Comparison of ENCODE assay signal across 21 cellular contexts in genomic region chr6:56758553-56758952, GRCh38.
A peak's percentile ranks its signal among the peaks of the same experiment; 100 is the strongest.
DNase-seq lines count a peak whose midpoint lies in the region; ATAC-seq, FAIRE-seq and TF ChIP-seq lines count a peak whose summit lies in the region.
"Had no signal": no experiment of that assay in that cellular context is flagged by ENCODE, and none has a peak within 500 bp of the region (broad histone marks: within the 10 kb centered on the region; RNA-seq: fewer than 3 reads in every experiment).

No MANE protein-coding gene starts in this region.

- H3K36me3 ChIP-seq in neural progenitor cell = no peaks in the 10 kb centered on the region
- H3K36me3 ChIP-seq: ascending aorta, esophagus squamous epithelium had no signal

- H3K79me2 ChIP-seq in neural progenitor cell (ENCODE audit: low read depth) = peaks cover 98% of the 10 kb centered on the region

- DNase-seq in GM18507 (ENCODE audit: extremely low spot score, insufficient read length, low read depth) (no peak), RPMI8226 (peak; percentile 79), neural progenitor cell (ENCODE audit: low spot score) (no peak), kidney glomerular epithelial cell (lab: John Stamatoyannopoulos, UW) (no peak), KBM-7 (no peak), AG08395 (ENCODE audit: low spot score) (no peak)
- DNase-seq: activated CD8-positive, alpha-beta T cell treated with anti-CD3 and anti-CD28 coated beads, Interleukin-2, amount 10 ng/mL, durations not matched to agents 7 days and 5 days; activated naive CD4-positive, alpha-beta T cell treated with anti-CD3 and anti-CD28 coated beads, Interleukin-2, amount 10 ng/mL, durations not matched to agents 7 days and 5 days; activated T-cell treated with anti-CD3 and anti-CD28 coated beads, Interleukin-2, amount 50 U/mL, for 24 hours; CD8-positive, alpha-beta memory T cell; effector memory CD8-positive, alpha-beta T cell; esophagus squamous epithelium; NCI-H1436; NCI-H524 treated with DMSO at 0.1 percent for 48 hours; SHP77 treated with DMSO at 0.1 percent for 48 hours; stimulated activated CD4-positive, alpha-beta T cell treated with anti-CD3 and anti-CD28 coated beads, Interleukin-4, amount 100 ng/mL, for 4 hours had no signal

- peaks cover 61% of the 10 kb centered on the region for H3K4me1 Mint-ChIP-seq in neural progenitor cell
- no peaks in the 10 kb centered on the region for H3K4me1 Mint-ChIP-seq in stimulated activated memory B cell treated with anti-CD40 and anti-IgM and Interleukin-4, amounts not matched to agents 10 μg/mL and 1 μg/mL and 100 μg/mL, for 72 hours
- H3K4me1 Mint-ChIP-seq: activated naive CD4-positive, alpha-beta T cell treated with anti-CD3 and anti-CD28 coated beads, Interleukin-2, amount 10 ng/mL, durations not matched to agents 7 days and 5 days; CD8-positive, alpha-beta memory T cell had no signal

- H3K4me1 ChIP-seq in neural progenitor cell = peaks cover 60% of the 10 kb centered on the region

- H3K9ac ChIP-seq in neural progenitor cell = no peak overlapping the region

- H3K9me3 ChIP-seq in neural progenitor cell (ENCODE audit: low read depth) = no peaks in the 10 kb centered on the region
- H3K9me3 ChIP-seq: ascending aorta, esophagus squamous epithelium had no signal

- no peak overlapping the region for H2AFZ ChIP-seq in neural progenitor cell (replicated peaks)

- TF ChIP-seq CTCF in neural progenitor cell (IDR thresholded peaks at IDR 0.05) = no peak

- in situ Hi-C loops in KBM-7 (cut with MboI; ENCODE audit: low pct_unique_long_range_greater_than_20kb, low sequenced_read_pairs) = no loop called here

- peak; percentile 53 for ATAC-seq in HG02798 (IDR thresholded peaks at IDR 0.05; ENCODE audit: poor library complexity, unreplicated experiment)
- no peak for ATAC-seq in stimulated activated memory B cell treated with anti-CD40 and anti-IgM and Interleukin-4, amounts not matched to agents 10 μg/mL and 1 μg/mL and 100 μg/mL, for 72 hours
- ATAC-seq: activated CD8-positive, alpha-beta T cell treated with anti-CD3 and anti-CD28 coated beads, Interleukin-2, amount 10 ng/mL, durations not matched to agents 7 days and 5 days; effector memory CD8-positive, alpha-beta T cell had no signal

- FAIRE-seq in GM18507 (lab: Jason Lieb, UNC) = peak; percentile 44

- H3K36me3 Mint-ChIP-seq in neural progenitor cell = peaks cover 7% of the 10 kb centered on the region
- H3K36me3 Mint-ChIP-seq in stimulated activated memory B cell treated with anti-CD40 and anti-IgM and Interleukin-4, amounts not matched to agents 10 μg/mL and 1 μg/mL and 100 μg/mL, for 72 hours = no peaks in the 10 kb centered on the region
- H3K36me3 Mint-ChIP-seq: activated naive CD4-positive, alpha-beta T cell treated with anti-CD3 and anti-CD28 coated beads, Interleukin-2, amount 10 ng/mL, durations not matched to agents 7 days and 5 days; CD8-positive, alpha-beta memory T cell had no signal

- H3K27ac ChIP-seq in neural progenitor cell = peak overlapping the region; percentile 36
- H3K27ac ChIP-seq: esophagus squamous epithelium, VCaP had no signal

- H3K27ac Mint-ChIP-seq in neural progenitor cell = no peak overlapping the region
- no peak overlapping the region for H3K27ac Mint-ChIP-seq in stimulated activated memory B cell treated with anti-CD40 and anti-IgM and Interleukin-4, amounts not matched to agents 10 μg/mL and 1 μg/mL and 100 μg/mL, for 72 hours
- H3K27ac Mint-ChIP-seq: activated CD8-positive, alpha-beta T cell treated with anti-CD3 and anti-CD28 coated beads, Interleukin-2, amount 10 ng/mL, durations not matched to agents 7 days and 5 days; activated naive CD4-positive, alpha-beta T cell treated with anti-CD3 and anti-CD28 coated beads, Interleukin-2, amount 10 ng/mL, durations not matched to agents 7 days and 5 days; activated T-cell treated with anti-CD3 and anti-CD28 coated beads, Interleukin-2, amount 50 U/mL, for 24 hours; CD8-positive, alpha-beta memory T cell; effector memory CD8-positive, alpha-beta T cell had no signal

- no peaks in the 10 kb centered on the region for H3K9me3 Mint-ChIP-seq in neural progenitor cell
- H3K9me3 Mint-ChIP-seq in stimulated activated memory B cell treated with anti-CD40 and anti-IgM and Interleukin-4, amounts not matched to agents 10 μg/mL and 1 μg/mL and 100 μg/mL, for 72 hours = no peaks in the 10 kb centered on the region
- H3K9me3 Mint-ChIP-seq: activated naive CD4-positive, alpha-beta T cell treated with anti-CD3 and anti-CD28 coated beads, Interleukin-2, amount 10 ng/mL, durations not matched to agents 7 days and 5 days; activated T-cell treated with anti-CD3 and anti-CD28 coated beads, Interleukin-2, amount 50 U/mL, for 24 hours had no signal

- no peaks in the 10 kb centered on the region for H3K27me3 Mint-ChIP-seq in neural progenitor cell (ENCODE audit: insufficient read depth, low read depth)
- no peaks in the 10 kb centered on the region for H3K27me3 Mint-ChIP-seq in stimulated activated memory B cell treated with anti-CD40 and anti-IgM and Interleukin-4, amounts not matched to agents 10 μg/mL and 1 μg/mL and 100 μg/mL, for 72 hours

- no peaks in the 10 kb centered on the region for H3K27me3 ChIP-seq in neural progenitor cell
- H3K27me3 ChIP-seq: ascending aorta, esophagus squamous epithelium had no signal

- no peak overlapping the region for H3K4me3 Mint-ChIP-seq in neural progenitor cell
- no peak overlapping the region for H3K4me3 Mint-ChIP-seq in stimulated activated memory B cell treated with anti-CD40 and anti-IgM and Interleukin-4, amounts not matched to agents 10 μg/mL and 1 μg/mL and 100 μg/mL, for 72 hours
- H3K4me3 Mint-ChIP-seq: activated CD8-positive, alpha-beta T cell treated with anti-CD3 and anti-CD28 coated beads, Interleukin-2, amount 10 ng/mL, durations not matched to agents 7 days and 5 days; activated naive CD4-positive, alpha-beta T cell treated with anti-CD3 and anti-CD28 coated beads, Interleukin-2, amount 10 ng/mL, durations not matched to agents 7 days and 5 days; activated T-cell treated with anti-CD3 and anti-CD28 coated beads, Interleukin-2, amount 50 U/mL, for 24 hours; CD8-positive, alpha-beta memory T cell; effector memory CD8-positive, alpha-beta T cell had no signal

- H3K4me3 ChIP-seq in neural progenitor cell = no peak overlapping the region
- H3K4me3 ChIP-seq: ascending aorta, esophagus squamous epithelium, smooth muscle cell had no signal

- peak overlapping the region; percentile 46 for H3K4me2 ChIP-seq in neural progenitor cell
- H3K4me2 ChIP-seq: smooth muscle cell had no signal

- H4K20me1 ChIP-seq in neural progenitor cell (ENCODE audit: low read depth) = peaks cover 64% of the 10 kb centered on the region

- peaks cover 31% of the 10 kb centered on the region for H3F3A ChIP-seq in neural progenitor cell (ENCODE audit: low read depth)
